20 cellular contexts compared by ENCODE assay signal in the genomic region with DNA sequence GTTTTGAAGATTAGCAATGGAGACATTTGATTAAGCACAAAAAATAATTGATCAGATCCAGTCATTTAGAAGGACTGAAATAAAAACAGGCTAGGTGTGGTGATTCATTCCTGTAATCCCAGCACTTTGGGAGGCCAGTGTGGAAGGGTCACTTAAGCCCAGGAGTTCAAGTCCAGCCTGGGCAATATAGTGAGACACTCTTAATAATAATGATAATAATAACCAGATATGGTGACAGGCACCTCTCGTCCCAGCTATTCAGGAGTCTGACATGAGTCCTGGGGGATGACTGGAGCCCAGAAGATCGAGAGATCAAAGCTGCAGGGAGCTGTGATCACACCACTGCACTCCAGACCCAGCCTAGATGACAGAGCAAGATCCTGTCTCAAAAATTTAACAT.
"Had no signal": no experiment of that assay in that cellular context is flagged by ENCODE, and none has a peak within 500 bp of the region (broad histone marks: within the 10 kb centered on the region; RNA-seq: fewer than 3 reads in every experiment).

No MANE protein-coding gene starts in this region.

- H3K4me3 ChIP-seq: dorsolateral prefrontal cortex, left lung, right atrium auricular region, spleen, thyroid gland, uterus had no signal

- H3K27me3 ChIP-seq: right atrium auricular region, thyroid gland, uterus had no signal

- H3K4me1 ChIP-seq: uterus had no signal

- H3K27ac ChIP-seq: spleen, thyroid gland had no signal

- H3K27ac Mint-ChIP-seq: activated CD4-positive, alpha-beta T cell treated with anti-CD3 and anti-CD28 coated beads, Interleukin-2, amount 10 ng/mL, durations not matched to agents 7 days and 5 days; activated naive CD8-positive, alpha-beta T cell treated with anti-CD3 and anti-CD28 coated beads for 36 hours; activated T-cell treated with anti-CD3 and anti-CD28 coated beads, Interleukin-2, amount 50 U/mL, for 72 hours; naive thymus-derived CD8-positive, alpha-beta T cell; progenitor cell of endocrine pancreas had no signal

- H3K27me3 Mint-ChIP-seq: progenitor cell of endocrine pancreas had no signal

- H3K9me3 Mint-ChIP-seq: activated CD4-positive, alpha-beta T cell treated with anti-CD3 and anti-CD28 coated beads, Interleukin-2, amount 10 ng/mL, durations not matched to agents 7 days and 5 days; activated naive CD8-positive, alpha-beta T cell treated with anti-CD3 and anti-CD28 coated beads for 36 hours; activated T-cell treated with anti-CD3 and anti-CD28 coated beads, Interleukin-2, amount 50 U/mL, for 72 hours; naive thymus-derived CD8-positive, alpha-beta T cell had no signal

- H3K9me3 ChIP-seq: left lung, right atrium auricular region, spleen, thyroid gland, uterus had no signal

- H3K36me3 Mint-ChIP-seq: activated naive CD8-positive, alpha-beta T cell treated with anti-CD3 and anti-CD28 coated beads for 36 hours had no signal

- ATAC-seq: activated T-cell treated with anti-CD3 and anti-CD28 coated beads, Interleukin-2, amount 50 U/mL, for 72 hours; esophagus mucosa; left lung; naive thymus-derived CD8-positive, alpha-beta T cell had no signal

- DNase-seq: activated CD4-positive, alpha-beta T cell treated with anti-CD3 and anti-CD28 coated beads, Interleukin-2, amount 10 ng/mL, durations not matched to agents 7 days and 5 days; activated CD4-positive, CD25-positive, alpha-beta regulatory T cell; activated CD8-positive, alpha-beta memory T cell treated with anti-CD3 and anti-CD28 coated beads, Interleukin-2, amount 50 U/mL, for 48 hours; activated naive CD8-positive, alpha-beta T cell treated with anti-CD3 and anti-CD28 coated beads for 36 hours; activated T-cell treated with anti-CD3 and anti-CD28 coated beads, Interleukin-2, amount 50 U/mL, for 72 hours; dorsolateral prefrontal cortex; hippocampal formation; kidney; left lung; naive thymus-derived CD8-positive, alpha-beta T cell; nucleus accumbens; spleen; stimulated activated CD4-positive, alpha-beta T cell treated with anti-CD3 and anti-CD28 coated beads, Interleukin-2, amount 100 ng/mL, for 24 hours; T-helper 2 cell; thyroid gland; uterus had no signal

- H3K36me3 ChIP-seq: left lung, right atrium auricular region, spleen, thyroid gland, uterus had no signal

- FAIRE-seq: bronchial epithelial cell, kidney had no signal

- H3K4me3 Mint-ChIP-seq: activated CD4-positive, alpha-beta T cell treated with anti-CD3 and anti-CD28 coated beads, Interleukin-2, amount 10 ng/mL, durations not matched to agents 7 days and 5 days; activated naive CD8-positive, alpha-beta T cell treated with anti-CD3 and anti-CD28 coated beads for 36 hours; activated T-cell treated with anti-CD3 and anti-CD28 coated beads, Interleukin-2, amount 50 U/mL, for 72 hours; naive thymus-derived CD8-positive, alpha-beta T cell had no signal
